1 cellular context compared by ENCODE assay signal in genomic region chr7:37552021-37552420, GRCh38.
TF ChIP-seq lines count a peak whose summit lies in the region.

No MANE protein-coding gene starts in this region.

TF ChIP-seq in GM23338, 12 proteins besides CTCF, POLR2A, EP300 and RAD21 (continued from another document):
- 0 out of 2 replicates have a peak, but pooled peaks have one; percentile 32 for TF ChIP-seq ZNF462 (CRISPR knock-in tag; IDR thresholded peaks at IDR 0.05)
